ENCODE assay signal across 1 cellular context in the genomic region with DNA sequence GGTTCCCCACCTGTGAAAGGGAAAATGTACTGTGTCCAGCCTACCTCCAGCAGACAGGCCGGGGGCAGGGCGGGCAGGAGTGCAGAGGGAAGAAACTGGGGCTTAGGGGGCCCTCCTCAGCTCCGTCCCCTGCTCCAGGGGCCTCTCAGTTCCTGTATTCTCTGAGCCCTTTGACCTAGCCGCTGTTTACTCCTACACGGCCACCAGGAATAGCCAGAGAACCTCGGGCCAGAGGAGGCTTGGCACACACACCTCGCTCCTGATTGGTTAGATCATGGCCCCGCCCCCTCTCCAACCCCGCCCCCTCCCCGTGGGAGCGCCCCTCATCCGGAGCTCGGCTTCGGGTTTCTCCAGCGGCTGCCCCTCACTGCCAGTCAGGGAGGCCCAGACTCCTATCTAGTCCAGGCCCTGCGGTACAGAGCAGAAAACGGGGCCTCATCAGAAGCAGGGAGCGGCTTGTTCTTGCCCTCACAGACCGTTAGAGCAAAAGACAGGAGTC.
TF ChIP-seq lines count a peak whose summit lies in the region.

No MANE protein-coding gene starts in this region.

TF ChIP-seq in WTC11, 78 proteins besides CTCF, POLR2A, EP300 and RAD21 (continued from another document):
- TF ChIP-seq ZNF532 (CRISPR knock-in tag; IDR thresholded peaks at IDR 0.05; ENCODE audit: borderline replicate concordance) (no peak), E2F5 (CRISPR knock-in tag; IDR thresholded peaks at IDR 0.05) (no peak), TEAD1 (CRISPR knock-in tag; IDR thresholded peaks at IDR 0.05) (no peak), ZBTB21 (CRISPR knock-in tag; IDR thresholded peaks at IDR 0.05; ENCODE audit: borderline replicate concordance) (no peak), SMAD3 (CRISPR knock-in tag; IDR thresholded peaks at IDR 0.05; ENCODE audit: borderline replicate concordance) (no peak), MYBL2 (CRISPR knock-in tag; IDR thresholded peaks at IDR 0.05) (no peak), FOXP1 (CRISPR knock-in tag; IDR thresholded peaks at IDR 0.05; ENCODE audit: borderline replicate concordance) (no peak)
- TF ChIP-seq, protein P1, sequence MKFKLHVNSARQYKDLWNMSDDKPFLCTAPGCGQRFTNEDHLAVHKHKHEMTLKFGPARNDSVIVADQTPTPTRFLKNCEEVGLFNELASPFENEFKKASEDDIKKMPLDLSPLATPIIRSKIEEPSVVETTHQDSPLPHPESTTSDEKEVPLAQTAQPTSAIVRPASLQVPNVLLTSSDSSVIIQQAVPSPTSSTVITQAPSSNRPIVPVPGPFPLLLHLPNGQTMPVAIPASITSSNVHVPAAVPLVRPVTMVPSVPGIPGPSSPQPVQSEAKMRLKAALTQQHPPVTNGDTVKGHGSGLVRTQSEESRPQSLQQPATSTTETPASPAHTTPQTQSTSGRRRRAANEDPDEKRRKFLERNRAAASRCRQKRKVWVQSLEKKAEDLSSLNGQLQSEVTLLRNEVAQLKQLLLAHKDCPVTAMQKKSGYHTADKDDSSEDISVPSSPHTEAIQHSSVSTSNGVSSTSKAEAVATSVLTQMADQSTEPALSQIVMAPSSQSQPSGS (CRISPR knock-in tag; IDR thresholded peaks at IDR 0.05; ENCODE audit: borderline replicate concordance, low read depth): no peak
- TF ChIP-seq, protein P2, sequence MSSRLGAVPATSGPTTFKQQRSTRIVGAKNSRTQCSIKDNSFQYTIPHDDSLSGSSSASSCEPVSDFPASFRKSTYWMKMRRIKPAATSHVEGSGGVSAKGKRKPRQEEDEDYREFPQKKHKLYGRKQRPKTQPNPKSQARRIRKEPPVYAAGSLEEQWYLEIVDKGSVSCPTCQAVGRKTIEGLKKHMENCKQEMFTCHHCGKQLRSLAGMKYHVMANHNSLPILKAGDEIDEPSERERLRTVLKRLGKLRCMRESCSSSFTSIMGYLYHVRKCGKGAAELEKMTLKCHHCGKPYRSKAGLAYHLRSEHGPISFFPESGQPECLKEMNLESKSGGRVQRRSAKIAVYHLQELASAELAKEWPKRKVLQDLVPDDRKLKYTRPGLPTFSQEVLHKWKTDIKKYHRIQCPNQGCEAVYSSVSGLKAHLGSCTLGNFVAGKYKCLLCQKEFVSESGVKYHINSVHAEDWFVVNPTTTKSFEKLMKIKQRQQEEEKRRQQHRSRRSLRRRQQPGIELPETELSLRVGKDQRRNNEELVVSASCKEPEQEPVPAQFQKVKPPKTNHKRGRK (CRISPR knock-in tag; IDR thresholded peaks at IDR 0.05; ENCODE audit: borderline replicate concordance): no peak
